ENCODE assay signal across 12 cellular contexts in genomic region chr16:86929149-86929871, GRCh38.
DNase-seq lines count a peak whose midpoint lies in the region; ATAC-seq and TF ChIP-seq lines count a peak whose summit lies in the region.
"Had no signal": no experiment of that assay in that cellular context is flagged by ENCODE, and none has a peak within 500 bp of the region (broad histone marks: within the 10 kb centered on the region; RNA-seq: fewer than 3 reads in every experiment).

No MANE protein-coding gene starts in this region.

- peaks cover 6 to 8% of the 10 kb centered on the region in 2 donors for H3K4me1 ChIP-seq in gastrocnemius medialis

- H3K4me1 Mint-ChIP-seq in mesothelial cell of epicardium, result peaks cover 52% of the 10 kb centered on the region
- H3K4me1 Mint-ChIP-seq: B cell; stimulated activated naive B cell treated with anti-CD40 and anti-IgM and Interleukin-4, amounts not matched to agents 10 μg/mL and 1 μg/mL and 100 μg/mL, for 72 hours had no signal

- H3K4me3 ChIP-seq in fibroblast of the aortic adventitia (ENCODE audit: low read depth, low read length) (no peak overlapping the region), gastrocnemius medialis (no peak overlapping the region)
- H3K4me3 ChIP-seq: skin epidermis had no signal

- peak overlapping the region; percentile 98 for H3K27ac Mint-ChIP-seq in mesothelial cell of epicardium
- H3K27ac Mint-ChIP-seq: B cell; stimulated activated naive B cell treated with anti-CD40 and anti-IgM and Interleukin-4, amounts not matched to agents 10 μg/mL and 1 μg/mL and 100 μg/mL, for 72 hours had no signal

- no peak for TF ChIP-seq POLR2A in gastrocnemius medialis (IDR thresholded peaks at IDR 0.05)

- ATAC-seq in SK-N-SH treated with all-trans-retinoic acid at 6 μM for 48 hours (peak; percentile 66), HG03439 (IDR thresholded peaks at IDR 0.05; ENCODE audit: unreplicated experiment) (no peak), gastrocnemius medialis (no peak)

- H3K36me3 Mint-ChIP-seq in mesothelial cell of epicardium, result no peaks in the 10 kb centered on the region

- H3K9me3 ChIP-seq in gastrocnemius medialis, result no peaks in the 10 kb centered on the region

- TF ChIP-seq CTCF in fibroblast of the aortic adventitia (IDR thresholded peaks at IDR 0.05; ENCODE audit: insufficient read depth, low read length), result no peak
- no peak for TF ChIP-seq CTCF in mesothelial cell of epicardium (IDR thresholded peaks at IDR 0.05; ENCODE audit: unreplicated experiment)
- no peak for TF ChIP-seq CTCF in GM13977 (IDR thresholded peaks at IDR 0.05; ENCODE audit: extremely low read depth, insufficient read depth, missing control alignments)
- TF ChIP-seq CTCF in gastrocnemius medialis (IDR thresholded peaks at IDR 0.05 in 4 of 5, conservative IDR thresholded peaks at IDR 0.05 in 1 of 5), result no peak

- peak; percentile 88 for DNase-seq in AG08396 (ENCODE audit: low spot score)
- peak; percentile 95 for DNase-seq in fibroblast of the aortic adventitia (ENCODE audit: low read depth)
- DNase-seq in mesothelial cell of epicardium (ENCODE audit: low spot score in 2 of 2, unreplicated experiment in 2 of 2), result peak; percentile 64 to 78
- no peak for DNase-seq in GM13977 (ENCODE audit: low spot score)
- no peak for DNase-seq in gastrocnemius medialis
- no peak for DNase-seq in activated CD4-positive, alpha-beta T cell treated with anti-CD3 and anti-CD28 coated beads for 1 hour
- DNase-seq: NCI-H1417 treated with DMSO at 0.1 percent for 48 hours had no signal

- H3K4me3 Mint-ChIP-seq in mesothelial cell of epicardium, result peak overlapping the region; percentile 38
- H3K4me3 Mint-ChIP-seq: B cell; stimulated activated naive B cell treated with anti-CD40 and anti-IgM and Interleukin-4, amounts not matched to agents 10 μg/mL and 1 μg/mL and 100 μg/mL, for 72 hours had no signal

- H3K36me3 ChIP-seq in gastrocnemius medialis, result no peaks in the 10 kb centered on the region

- no peak overlapping the region for H3K27ac ChIP-seq in gastrocnemius medialis
- H3K27ac ChIP-seq: skin epidermis had no signal

- H3K27me3 Mint-ChIP-seq in mesothelial cell of epicardium (ENCODE audit: low read depth), result no peaks in the 10 kb centered on the region

- H3K27me3 ChIP-seq in gastrocnemius medialis, result peaks cover 42 to 67% (median 54%) of the 10 kb centered on the region in 3 donors

- no peaks in the 10 kb centered on the region for H3K9me3 Mint-ChIP-seq in mesothelial cell of epicardium

- in situ Hi-C loops in GM13977 (cut with MboI; ENCODE audit: low pct_unique_long_range_greater_than_20kb, low sequenced_read_pairs, unreplicated experiment), result no loop called here
- in situ Hi-C loops in gastrocnemius medialis (cut with MboI; ENCODE audit: low sequenced_read_pairs in 4 of 4), result no loop called here

- intact Hi-C loops in gastrocnemius medialis (cut with DNase I; ENCODE audit: low total_unique reads), result no loop called here

TF ChIP-seq in SK-N-SH treated with all-trans-retinoic acid at 6 μM for 48 hours, 23 proteins besides CTCF, POLR2A, EP300 and RAD21:
- TF ChIP-seq GLIS3 (CRISPR knock-in tag; IDR thresholded peaks at IDR 0.05), result no peak

Comparison
In these comparisons a context has a peak if more than half of its experiments do, and no peak if none do; other contexts are left out.
1. DNase-seq: peak in AG08396 (single experiment), fibroblast of the aortic adventitia (single experiment) and mesothelial cell of epicardium (2 of 2); none in GM13977 (single experiment), gastrocnemius medialis (0 of 2) and activated CD4-positive, alpha-beta T cell treated with anti-CD3 and anti-CD28 coated beads for 1 hour (single experiment).